Comparison of ENCODE assay signal across 1 cellular context in the genomic region with DNA sequence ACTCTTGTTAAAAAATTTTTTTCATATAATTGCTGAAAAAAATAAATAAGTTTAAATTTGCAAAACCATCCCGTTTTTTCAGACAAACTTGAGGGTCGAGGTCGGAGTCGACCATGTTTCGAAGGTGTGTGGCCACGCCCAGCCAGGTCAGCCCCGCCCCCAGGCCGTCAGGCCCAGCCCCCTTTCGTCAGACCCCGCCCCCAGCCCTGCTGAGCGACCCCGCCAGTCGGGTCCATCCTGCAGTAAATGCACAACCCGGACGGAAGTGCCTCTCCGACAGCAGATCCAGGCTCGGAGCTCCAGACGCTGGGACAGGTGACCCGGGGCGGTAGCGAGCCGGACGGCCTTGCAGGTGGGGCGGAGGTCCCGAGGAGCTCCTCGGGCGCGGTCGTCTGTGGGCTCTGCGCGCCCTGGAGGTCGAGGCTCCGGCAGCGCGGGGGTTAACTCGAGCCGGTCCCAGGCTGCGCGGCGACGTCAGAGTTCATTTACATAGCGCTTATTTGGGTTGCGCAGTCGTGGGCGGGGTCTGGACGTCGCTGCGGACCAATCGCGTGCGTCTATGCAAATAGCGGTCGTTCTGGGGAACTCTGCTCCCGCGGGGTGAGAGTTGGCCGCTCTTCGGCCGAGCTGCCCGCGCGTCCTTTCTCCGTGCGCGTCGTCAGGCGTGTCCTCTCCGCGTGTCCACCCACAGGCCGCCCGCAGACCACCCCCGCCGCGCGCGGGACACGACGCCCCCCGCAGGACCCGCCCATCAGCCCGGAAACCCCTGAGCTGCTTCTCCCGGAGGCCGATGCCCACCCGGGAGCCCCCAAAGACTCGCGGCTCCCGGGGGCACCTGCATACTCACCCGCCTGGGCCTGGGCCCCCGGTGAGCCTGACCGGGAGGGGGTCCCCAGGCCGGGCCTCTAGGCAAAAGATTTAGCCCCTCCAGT.
TF ChIP-seq lines count a peak whose summit lies in the region.

A gene with protein sequence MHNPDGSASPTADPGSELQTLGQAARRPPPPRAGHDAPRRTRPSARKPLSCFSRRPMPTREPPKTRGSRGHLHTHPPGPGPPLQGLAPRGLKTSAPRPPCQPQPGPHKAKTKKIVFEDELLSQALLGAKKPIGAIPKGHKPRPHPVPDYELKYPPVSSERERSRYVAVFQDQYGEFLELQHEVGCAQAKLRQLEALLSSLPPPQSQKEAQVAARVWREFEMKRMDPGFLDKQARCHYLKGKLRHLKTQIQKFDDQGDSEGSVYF (plus strand): TSS at position 225 of the 932 bp plus-strand sequence. CDS start 22 bp downstream, at position 247.

TF ChIP-seq in HepG2, 621 proteins besides CTCF, POLR2A, EP300 and RAD21 (continued from another document and continues in another):
- TF ChIP-seq, protein P1, sequence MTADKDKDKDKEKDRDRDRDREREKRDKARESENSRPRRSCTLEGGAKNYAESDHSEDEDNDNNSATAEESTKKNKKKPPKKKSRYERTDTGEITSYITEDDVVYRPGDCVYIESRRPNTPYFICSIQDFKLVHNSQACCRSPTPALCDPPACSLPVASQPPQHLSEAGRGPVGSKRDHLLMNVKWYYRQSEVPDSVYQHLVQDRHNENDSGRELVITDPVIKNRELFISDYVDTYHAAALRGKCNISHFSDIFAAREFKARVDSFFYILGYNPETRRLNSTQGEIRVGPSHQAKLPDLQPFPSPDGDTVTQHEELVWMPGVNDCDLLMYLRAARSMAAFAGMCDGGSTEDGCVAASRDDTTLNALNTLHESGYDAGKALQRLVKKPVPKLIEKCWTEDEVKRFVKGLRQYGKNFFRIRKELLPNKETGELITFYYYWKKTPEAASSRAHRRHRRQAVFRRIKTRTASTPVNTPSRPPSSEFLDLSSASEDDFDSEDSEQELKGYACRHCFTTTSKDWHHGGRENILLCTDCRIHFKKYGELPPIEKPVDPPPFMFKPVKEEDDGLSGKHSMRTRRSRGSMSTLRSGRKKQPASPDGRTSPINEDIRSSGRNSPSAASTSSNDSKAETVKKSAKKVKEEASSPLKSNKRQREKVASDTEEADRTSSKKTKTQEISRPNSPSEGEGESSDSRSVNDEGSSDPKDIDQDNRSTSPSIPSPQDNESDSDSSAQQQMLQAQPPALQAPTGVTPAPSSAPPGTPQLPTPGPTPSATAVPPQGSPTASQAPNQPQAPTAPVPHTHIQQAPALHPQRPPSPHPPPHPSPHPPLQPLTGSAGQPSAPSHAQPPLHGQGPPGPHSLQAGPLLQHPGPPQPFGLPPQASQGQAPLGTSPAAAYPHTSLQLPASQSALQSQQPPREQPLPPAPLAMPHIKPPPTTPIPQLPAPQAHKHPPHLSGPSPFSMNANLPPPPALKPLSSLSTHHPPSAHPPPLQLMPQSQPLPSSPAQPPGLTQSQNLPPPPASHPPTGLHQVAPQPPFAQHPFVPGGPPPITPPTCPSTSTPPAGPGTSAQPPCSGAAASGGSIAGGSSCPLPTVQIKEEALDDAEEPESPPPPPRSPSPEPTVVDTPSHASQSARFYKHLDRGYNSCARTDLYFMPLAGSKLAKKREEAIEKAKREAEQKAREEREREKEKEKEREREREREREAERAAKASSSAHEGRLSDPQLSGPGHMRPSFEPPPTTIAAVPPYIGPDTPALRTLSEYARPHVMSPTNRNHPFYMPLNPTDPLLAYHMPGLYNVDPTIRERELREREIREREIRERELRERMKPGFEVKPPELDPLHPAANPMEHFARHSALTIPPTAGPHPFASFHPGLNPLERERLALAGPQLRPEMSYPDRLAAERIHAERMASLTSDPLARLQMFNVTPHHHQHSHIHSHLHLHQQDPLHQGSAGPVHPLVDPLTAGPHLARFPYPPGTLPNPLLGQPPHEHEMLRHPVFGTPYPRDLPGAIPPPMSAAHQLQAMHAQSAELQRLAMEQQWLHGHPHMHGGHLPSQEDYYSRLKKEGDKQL (CRISPR knock-in tag; IDR thresholded peaks at IDR 0.05; ENCODE audit: low read depth), result no peak
- no peak for TF ChIP-seq TBL1XR1 (IDR thresholded peaks at IDR 0.05; ENCODE audit: borderline replicate concordance, low read length, partially characterized antibody)
- TF ChIP-seq ELF3 (CRISPR knock-in tag; IDR thresholded peaks at IDR 0.05), result peak; percentile 83
- TF ChIP-seq, protein P2, sequence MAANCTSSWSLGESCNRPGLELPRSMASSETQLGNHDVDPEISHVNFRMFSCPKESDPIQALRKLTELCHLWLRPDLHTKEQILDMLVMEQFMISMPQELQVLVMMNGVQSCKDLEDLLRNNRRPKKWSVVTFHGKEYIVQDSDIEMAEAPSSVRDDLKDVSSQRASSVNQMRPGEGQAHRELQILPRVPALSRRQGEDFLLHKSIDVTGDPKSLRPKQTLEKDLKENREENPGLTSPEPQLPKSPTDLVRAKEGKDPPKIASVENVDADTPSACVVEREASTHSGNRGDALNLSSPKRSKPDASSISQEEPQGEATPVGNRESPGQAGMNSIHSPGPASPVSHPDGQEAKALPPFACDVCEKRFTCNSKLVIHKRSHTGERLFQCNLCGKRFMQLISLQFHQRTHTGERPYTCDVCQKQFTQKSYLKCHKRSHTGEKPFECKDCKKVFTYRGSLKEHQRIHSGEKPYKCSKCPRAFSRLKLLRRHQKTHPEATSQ (CRISPR knock-in tag; IDR thresholded peaks at IDR 0.05; ENCODE audit: borderline replicate concordance), result peak; percentile 28; the same call in 1 of the 2 replicates
- peak; percentile 87 for TF ChIP-seq SKI (IDR thresholded peaks at IDR 0.05; ENCODE audit: partially characterized antibody)
- no peak for TF ChIP-seq SMC3 (IDR thresholded peaks at IDR 0.05; ENCODE audit: low read length)
- no peak for TF ChIP-seq JUN (CRISPR knock-in tag; IDR thresholded peaks at IDR 0.05)
- TF ChIP-seq, protein P3, sequence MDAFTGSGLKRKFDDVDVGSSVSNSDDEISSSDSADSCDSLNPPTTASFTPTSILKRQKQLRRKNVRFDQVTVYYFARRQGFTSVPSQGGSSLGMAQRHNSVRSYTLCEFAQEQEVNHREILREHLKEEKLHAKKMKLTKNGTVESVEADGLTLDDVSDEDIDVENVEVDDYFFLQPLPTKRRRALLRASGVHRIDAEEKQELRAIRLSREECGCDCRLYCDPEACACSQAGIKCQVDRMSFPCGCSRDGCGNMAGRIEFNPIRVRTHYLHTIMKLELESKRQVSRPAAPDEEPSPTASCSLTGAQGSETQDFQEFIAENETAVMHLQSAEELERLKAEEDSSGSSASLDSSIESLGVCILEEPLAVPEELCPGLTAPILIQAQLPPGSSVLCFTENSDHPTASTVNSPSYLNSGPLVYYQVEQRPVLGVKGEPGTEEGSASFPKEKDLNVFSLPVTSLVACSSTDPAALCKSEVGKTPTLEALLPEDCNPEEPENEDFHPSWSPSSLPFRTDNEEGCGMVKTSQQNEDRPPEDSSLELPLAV (CRISPR knock-in tag; conservative IDR thresholded peaks at IDR 0.05; ENCODE audit: low read depth), result no peak
- TF ChIP-seq, protein P4, sequence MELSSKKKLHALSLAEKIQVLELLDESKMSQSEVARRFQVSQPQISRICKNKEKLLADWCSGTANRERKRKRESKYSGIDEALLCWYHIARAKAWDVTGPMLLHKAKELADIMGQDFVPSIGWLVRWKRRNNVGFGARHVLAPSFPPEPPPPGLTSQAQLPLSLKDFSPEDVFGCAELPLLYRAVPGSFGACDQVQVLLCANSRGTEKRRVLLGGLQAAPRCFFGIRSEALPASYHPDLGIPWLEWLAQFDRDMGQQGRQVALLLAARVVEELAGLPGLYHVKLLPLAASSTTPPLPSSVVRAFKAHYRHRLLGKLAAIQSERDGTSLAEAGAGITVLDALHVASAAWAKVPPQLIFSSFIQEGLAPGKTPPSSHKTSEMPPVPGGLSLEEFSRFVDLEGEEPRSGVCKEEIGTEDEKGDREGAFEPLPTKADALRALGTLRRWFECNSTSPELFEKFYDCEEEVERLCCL (CRISPR knock-in tag; IDR thresholded peaks at IDR 0.05; ENCODE audit: borderline replicate concordance), result no peak
- TF ChIP-seq ZNF260 (CRISPR knock-in tag; IDR thresholded peaks at IDR 0.05; ENCODE audit: borderline replicate concordance, low read depth), result no peak
- peak; percentile 76; the same call in 1 of the 2 replicates for TF ChIP-seq ZNF792 (CRISPR knock-in tag; IDR thresholded peaks at IDR 0.05)
- TF ChIP-seq ZNF678 (CRISPR knock-in tag; IDR thresholded peaks at IDR 0.05), result peak; percentile 65; the same call in 1 of the 2 replicates
- TF ChIP-seq ZC3H13 (CRISPR knock-in tag; IDR thresholded peaks at IDR 0.05), result peak; percentile 78; the same call in 1 of the 2 replicates
- peak; percentile 54 for TF ChIP-seq HNF4A (CRISPR knock-in tag; IDR thresholded peaks at IDR 0.05)
- TF ChIP-seq ZNF672 (CRISPR knock-in tag; IDR thresholded peaks at IDR 0.05), result no peak
- no peak for TF ChIP-seq HNRNPL (IDR thresholded peaks at IDR 0.05; ENCODE audit: low read depth, low read length)
- peak; percentile 82; the same call in 1 of the 2 replicates for TF ChIP-seq CCDC6 (CRISPR knock-in tag; IDR thresholded peaks at IDR 0.05)
- TF ChIP-seq DR1 (CRISPR knock-in tag; IDR thresholded peaks at IDR 0.05), result peak; percentile 18; the same call in 1 of the 2 replicates
- no peak for TF ChIP-seq KDM4B (CRISPR knock-in tag; IDR thresholded peaks at IDR 0.05)
- TF ChIP-seq, protein P5, sequence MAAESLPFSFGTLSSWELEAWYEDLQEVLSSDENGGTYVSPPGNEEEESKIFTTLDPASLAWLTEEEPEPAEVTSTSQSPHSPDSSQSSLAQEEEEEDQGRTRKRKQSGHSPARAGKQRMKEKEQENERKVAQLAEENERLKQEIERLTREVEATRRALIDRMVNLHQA (CRISPR knock-in tag; IDR thresholded peaks at IDR 0.05), result no peak
- TF ChIP-seq SOX5 (CRISPR knock-in tag; IDR thresholded peaks at IDR 0.05; ENCODE audit: borderline replicate concordance), result no peak
- TF ChIP-seq HOXA7 (CRISPR knock-in tag; IDR thresholded peaks at IDR 0.05), result no peak
- TF ChIP-seq HNRNPLL (IDR thresholded peaks at IDR 0.05; ENCODE audit: low read depth, low read length, poor library complexity, severe bottlenecking), result peak; percentile 60
- 0 out of 2 replicates have a peak, but pooled peaks have one; percentile 19 for TF ChIP-seq ZNF614 (CRISPR knock-in tag; IDR thresholded peaks at IDR 0.05; ENCODE audit: borderline replicate concordance)
- no peak for TF ChIP-seq ZNF30 (CRISPR knock-in tag; IDR thresholded peaks at IDR 0.05)
- TF ChIP-seq, protein P6, sequence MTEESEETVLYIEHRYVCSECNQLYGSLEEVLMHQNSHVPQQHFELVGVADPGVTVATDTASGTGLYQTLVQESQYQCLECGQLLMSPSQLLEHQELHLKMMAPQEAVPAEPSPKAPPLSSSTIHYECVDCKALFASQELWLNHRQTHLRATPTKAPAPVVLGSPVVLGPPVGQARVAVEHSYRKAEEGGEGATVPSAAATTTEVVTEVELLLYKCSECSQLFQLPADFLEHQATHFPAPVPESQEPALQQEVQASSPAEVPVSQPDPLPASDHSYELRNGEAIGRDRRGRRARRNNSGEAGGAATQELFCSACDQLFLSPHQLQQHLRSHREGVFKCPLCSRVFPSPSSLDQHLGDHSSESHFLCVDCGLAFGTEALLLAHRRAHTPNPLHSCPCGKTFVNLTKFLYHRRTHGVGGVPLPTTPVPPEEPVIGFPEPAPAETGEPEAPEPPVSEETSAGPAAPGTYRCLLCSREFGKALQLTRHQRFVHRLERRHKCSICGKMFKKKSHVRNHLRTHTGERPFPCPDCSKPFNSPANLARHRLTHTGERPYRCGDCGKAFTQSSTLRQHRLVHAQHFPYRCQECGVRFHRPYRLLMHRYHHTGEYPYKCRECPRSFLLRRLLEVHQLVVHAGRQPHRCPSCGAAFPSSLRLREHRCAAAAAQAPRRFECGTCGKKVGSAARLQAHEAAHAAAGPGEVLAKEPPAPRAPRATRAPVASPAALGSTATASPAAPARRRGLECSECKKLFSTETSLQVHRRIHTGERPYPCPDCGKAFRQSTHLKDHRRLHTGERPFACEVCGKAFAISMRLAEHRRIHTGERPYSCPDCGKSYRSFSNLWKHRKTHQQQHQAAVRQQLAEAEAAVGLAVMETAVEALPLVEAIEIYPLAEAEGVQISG (CRISPR knock-in tag; IDR thresholded peaks at IDR 0.05), result no peak; the same call in 1 of the 2 replicates
- TF ChIP-seq PCBP2 (optimal IDR thresholded peaks at IDR 0.05; ENCODE audit: low read depth, low read length, poor library complexity, severe bottlenecking), result no peak
- no peak for TF ChIP-seq MATR3 (CRISPR knock-in tag; IDR thresholded peaks at IDR 0.05)
- TF ChIP-seq, protein P7, sequence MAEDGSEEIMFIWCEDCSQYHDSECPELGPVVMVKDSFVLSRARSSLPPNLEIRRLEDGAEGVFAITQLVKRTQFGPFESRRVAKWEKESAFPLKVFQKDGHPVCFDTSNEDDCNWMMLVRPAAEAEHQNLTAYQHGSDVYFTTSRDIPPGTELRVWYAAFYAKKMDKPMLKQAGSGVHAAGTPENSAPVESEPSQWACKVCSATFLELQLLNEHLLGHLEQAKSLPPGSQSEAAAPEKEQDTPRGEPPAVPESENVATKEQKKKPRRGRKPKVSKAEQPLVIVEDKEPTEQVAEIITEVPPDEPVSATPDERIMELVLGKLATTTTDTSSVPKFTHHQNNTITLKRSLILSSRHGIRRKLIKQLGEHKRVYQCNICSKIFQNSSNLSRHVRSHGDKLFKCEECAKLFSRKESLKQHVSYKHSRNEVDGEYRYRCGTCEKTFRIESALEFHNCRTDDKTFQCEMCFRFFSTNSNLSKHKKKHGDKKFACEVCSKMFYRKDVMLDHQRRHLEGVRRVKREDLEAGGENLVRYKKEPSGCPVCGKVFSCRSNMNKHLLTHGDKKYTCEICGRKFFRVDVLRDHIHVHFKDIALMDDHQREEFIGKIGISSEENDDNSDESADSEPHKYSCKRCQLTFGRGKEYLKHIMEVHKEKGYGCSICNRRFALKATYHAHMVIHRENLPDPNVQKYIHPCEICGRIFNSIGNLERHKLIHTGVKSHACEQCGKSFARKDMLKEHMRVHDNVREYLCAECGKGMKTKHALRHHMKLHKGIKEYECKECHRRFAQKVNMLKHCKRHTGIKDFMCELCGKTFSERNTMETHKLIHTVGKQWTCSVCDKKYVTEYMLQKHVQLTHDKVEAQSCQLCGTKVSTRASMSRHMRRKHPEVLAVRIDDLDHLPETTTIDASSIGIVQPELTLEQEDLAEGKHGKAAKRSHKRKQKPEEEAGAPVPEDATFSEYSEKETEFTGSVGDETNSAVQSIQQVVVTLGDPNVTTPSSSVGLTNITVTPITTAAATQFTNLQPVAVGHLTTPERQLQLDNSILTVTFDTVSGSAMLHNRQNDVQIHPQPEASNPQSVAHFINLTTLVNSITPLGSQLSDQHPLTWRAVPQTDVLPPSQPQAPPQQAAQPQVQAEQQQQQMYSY (CRISPR knock-in tag; IDR thresholded peaks at IDR 0.05), result peak; percentile 58; the same call in 1 of the 2 replicates
- TF ChIP-seq SP2 (CRISPR knock-in tag; IDR thresholded peaks at IDR 0.05), result peak; percentile 52; the same call in 1 of the 2 replicates
- no peak for TF ChIP-seq PPARG (CRISPR knock-in tag; conservative IDR thresholded peaks at IDR 0.05)
- TF ChIP-seq KLF11 (CRISPR knock-in tag; IDR thresholded peaks at IDR 0.05), result peak; percentile 60; the same call in 1 of the 2 replicates
- peak; percentile 89; the same call in 1 of the 2 replicates for TF ChIP-seq ATF7-NPFF (CRISPR knock-in tag; IDR thresholded peaks at IDR 0.05; ENCODE audit: low read depth)
- TF ChIP-seq, protein P8, sequence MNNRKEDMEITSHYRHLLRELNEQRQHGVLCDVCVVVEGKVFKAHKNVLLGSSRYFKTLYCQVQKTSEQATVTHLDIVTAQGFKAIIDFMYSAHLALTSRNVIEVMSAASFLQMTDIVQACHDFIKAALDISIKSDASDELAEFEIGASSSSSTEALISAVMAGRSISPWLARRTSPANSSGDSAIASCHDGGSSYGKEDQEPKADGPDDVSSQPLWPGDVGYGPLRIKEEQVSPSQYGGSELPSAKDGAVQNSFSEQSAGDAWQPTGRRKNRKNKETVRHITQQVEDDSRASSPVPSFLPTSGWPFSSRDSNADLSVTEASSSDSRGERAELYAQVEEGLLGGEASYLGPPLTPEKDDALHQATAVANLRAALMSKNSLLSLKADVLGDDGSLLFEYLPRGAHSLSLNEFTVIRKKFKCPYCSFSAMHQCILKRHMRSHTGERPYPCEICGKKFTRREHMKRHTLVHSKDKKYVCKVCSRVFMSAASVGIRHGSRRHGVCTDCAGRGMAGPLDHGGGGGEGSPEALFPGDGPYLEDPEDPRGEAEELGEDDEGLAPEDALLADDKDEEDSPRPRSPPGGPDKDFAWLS (CRISPR knock-in tag; IDR thresholded peaks at IDR 0.05; ENCODE audit: borderline replicate concordance), result no peak
- TF ChIP-seq ZNF234 (CRISPR knock-in tag; conservative IDR thresholded peaks at IDR 0.05), result peak; percentile 77; the same call in 1 of the 2 replicates
